In the genomic region with DNA sequence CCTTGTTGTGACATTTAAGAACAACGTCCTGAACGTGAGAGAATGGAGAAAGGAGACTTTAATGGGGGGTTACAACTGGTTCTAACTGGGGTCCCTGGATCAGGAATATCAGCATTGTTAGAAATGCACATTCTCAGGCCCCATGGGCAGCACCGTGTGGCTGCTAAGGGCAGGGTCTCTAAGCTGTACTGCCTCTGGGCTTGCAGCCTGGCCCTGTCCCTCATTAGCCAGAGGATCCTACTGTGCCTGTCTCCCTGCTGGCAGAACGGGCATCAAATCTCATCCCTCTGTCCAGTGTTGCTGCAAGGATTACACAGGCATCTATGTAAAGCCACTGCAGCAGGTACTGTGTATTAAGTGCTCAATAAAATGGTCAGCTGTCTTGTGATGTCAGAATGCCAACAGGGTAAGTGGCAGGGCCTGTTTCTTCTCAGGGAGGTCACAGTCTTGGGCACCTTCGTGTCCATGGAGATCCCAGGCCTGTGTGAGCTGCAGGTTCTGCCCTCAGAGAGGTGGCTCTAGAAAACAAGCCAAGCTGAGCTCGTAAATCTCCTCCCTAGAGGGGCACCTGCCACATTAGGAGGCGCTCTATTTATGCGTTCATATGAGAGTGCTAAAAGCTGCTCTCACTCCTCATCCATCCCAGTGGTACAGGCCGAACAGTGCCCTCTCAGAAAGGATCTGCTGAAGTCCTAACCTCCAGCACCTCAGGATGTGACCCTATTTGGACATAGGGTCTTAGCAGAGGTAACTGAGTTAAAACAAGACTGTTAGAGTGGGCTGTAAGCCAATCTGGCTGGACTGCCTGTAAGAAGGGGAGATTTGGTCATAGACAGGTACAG, we compare ENCODE assay signal across 9 cellular contexts.
DNase-seq lines count a peak whose midpoint lies in the region; ATAC-seq and TF ChIP-seq lines count a peak whose summit lies in the region.
"Had no signal": no experiment of that assay in that cellular context is flagged by ENCODE, and none has a peak within 500 bp of the region (broad histone marks: within the 10 kb centered on the region; RNA-seq: fewer than 3 reads in every experiment).

No MANE protein-coding gene starts in this region.

- no peak for TF ChIP-seq CTCF in brain (conservative IDR thresholded peaks at IDR 0.05)

- no peaks in the 10 kb centered on the region for H3K36me3 Mint-ChIP-seq in brain
- H3K36me3 Mint-ChIP-seq: CD8-positive, alpha-beta T cell had no signal

- peak; percentile 51 for ATAC-seq in GM18511 (IDR thresholded peaks at IDR 0.05; ENCODE audit: unreplicated experiment)
- peak; percentile 31 for ATAC-seq in GM21360 (IDR thresholded peaks at IDR 0.05; ENCODE audit: unreplicated experiment)
- ATAC-seq in HG03066 (IDR thresholded peaks at IDR 0.05; ENCODE audit: low read depth, unreplicated experiment) = peak; percentile 12
- ATAC-seq: CD8-positive, alpha-beta T cell had no signal

- DNase-seq in stimulated activated naive CD4-positive, alpha-beta T cell (lab: John Stamatoyannopoulos, UW) = no peak
- DNase-seq in HCEC 1CT (no peak), NCI-H1105 treated with DMSO at 0.1 percent for 48 hours (lab: John Stamatoyannopoulos, UW) (no peak), pons (ENCODE audit: low spot score) (no peak)

- peak overlapping the region in 1 of 5 experiments; percentile 15 for H3K4me3 Mint-ChIP-seq in brain
- H3K4me3 Mint-ChIP-seq: CD8-positive, alpha-beta T cell had no signal

- peaks cover 0 to 2% (median 0%) of the 10 kb centered on the region in 5 experiments for H3K9me3 Mint-ChIP-seq in brain
- H3K9me3 Mint-ChIP-seq: CD8-positive, alpha-beta T cell had no signal

- peaks cover 39% of the 10 kb centered on the region for H3K4me1 Mint-ChIP-seq in brain

- H3K27ac Mint-ChIP-seq in brain = peak overlapping the region in 4 of 5 experiments; percentile 37 to 93 (median 68)
- H3K27ac Mint-ChIP-seq: CD8-positive, alpha-beta T cell had no signal

- H3K27me3 Mint-ChIP-seq in brain = peaks cover 9% of the 10 kb centered on the region
